Comparison of ENCODE assay signal across 1 cellular context in the genomic region with DNA sequence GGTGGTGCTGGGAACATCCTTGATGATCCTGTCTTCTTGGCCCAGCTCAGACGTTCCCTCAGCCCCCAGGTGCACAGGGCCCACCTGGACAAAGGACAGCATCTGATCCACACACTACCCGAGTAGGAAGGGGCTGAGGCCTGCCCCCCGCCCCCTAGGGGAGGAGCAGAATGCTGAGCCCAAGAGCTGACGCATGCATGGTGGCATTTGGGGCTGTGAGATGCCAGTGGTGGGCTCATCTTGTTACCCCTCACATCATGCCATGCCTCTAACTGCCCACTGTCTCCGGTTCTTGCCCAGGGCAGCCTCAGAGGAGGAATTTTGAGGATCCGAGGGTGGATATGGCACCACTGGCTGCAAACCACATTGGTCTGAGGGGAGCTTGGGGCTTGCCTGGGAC.
TF ChIP-seq lines count a peak whose summit lies in the region.

No MANE protein-coding gene starts in this region.

TF ChIP-seq in WTC11, 78 proteins besides CTCF, POLR2A, EP300 and RAD21 (continued from another document):
- no peak for TF ChIP-seq CBFB (CRISPR knock-in tag; IDR thresholded peaks at IDR 0.05; ENCODE audit: low read depth)
